23 cellular contexts compared by ENCODE assay signal in genomic region chr7:157886711-157887110, GRCh38.
"Had no signal": no experiment of that assay in that cellular context is flagged by ENCODE, and none has a peak within 500 bp of the region (broad histone marks: within the 10 kb centered on the region; RNA-seq: fewer than 3 reads in every experiment).

No MANE protein-coding gene starts in this region.

- H3K4me1 ChIP-seq: left lung, parathyroid adenoma, right lobe of liver, stomach, thyroid gland, vagina had no signal

- H3K9me3 ChIP-seq: mucosa of descending colon, right lobe of liver, thyroid gland, vagina had no signal

- H3K36me3 Mint-ChIP-seq: mesothelial cell of epicardium; stimulated activated effector memory CD8-positive, alpha-beta T cell treated with anti-CD3 and anti-CD28 coated beads, Interleukin-12 subunit alpha, Interleukin-12 subunit beta, amount 100 ng/mL, for 72 hours had no signal

- H3K4me3 Mint-ChIP-seq: mesothelial cell of epicardium; nephron; stimulated activated effector memory CD8-positive, alpha-beta T cell treated with anti-CD3 and anti-CD28 coated beads, Interleukin-12 subunit alpha, Interleukin-12 subunit beta, amount 100 ng/mL, for 72 hours had no signal

- H3K79me2 ChIP-seq: parathyroid adenoma had no signal

- H3K36me3 ChIP-seq: left lung, right lobe of liver, thyroid gland, vagina had no signal

- H3K27ac ChIP-seq: dorsolateral prefrontal cortex, left lung, parathyroid adenoma, right lobe of liver, stomach, thyroid gland, vagina had no signal

- H3K4me1 Mint-ChIP-seq: mesothelial cell of epicardium; nephron; stimulated activated effector memory CD8-positive, alpha-beta T cell treated with anti-CD3 and anti-CD28 coated beads, Interleukin-12 subunit alpha, Interleukin-12 subunit beta, amount 100 ng/mL, for 72 hours had no signal

- H3K27ac Mint-ChIP-seq: mesothelial cell of epicardium; nephron; progenitor cell of endocrine pancreas; stimulated activated effector memory CD8-positive, alpha-beta T cell treated with anti-CD3 and anti-CD28 coated beads, Interleukin-12 subunit alpha, Interleukin-12 subunit beta, amount 100 ng/mL, for 72 hours had no signal

- H3K4me3 ChIP-seq: dorsolateral prefrontal cortex, left lung, mucosa of descending colon, right lobe of liver, stomach, thyroid gland, vagina had no signal

- DNase-seq: cerebellar nuclear complex; effector CD4-positive, alpha-beta T cell; left cardiac atrium; mesenchymal stem cell; mucosa of descending colon; occipital lobe; right lobe of liver; small intestine; stimulated activated CD4-positive, alpha-beta T cell treated with anti-CD3 and anti-CD28 coated beads, Interleukin-12 subunit alpha, Interleukin-12 subunit beta, amount 100 ng/mL, for 4 hours; stimulated activated CD4-positive, alpha-beta T cell treated with anti-CD3 and anti-CD28 coated beads, Interleukin-2, amount 100 ng/mL, for 24 hours; stimulated activated CD4-positive, alpha-beta T cell treated with anti-CD3 and anti-CD28 coated beads, Interleukin-4, amount 100 ng/mL, for 24 hours; stimulated activated naive CD4-positive, alpha-beta T cell treated with Interleukin-2 at 50 U/mL for 16 hours; stomach; thyroid gland; trophoblast cell had no signal

- H3K27me3 ChIP-seq: right lobe of liver, thyroid gland, vagina had no signal

- ATAC-seq: left cardiac atrium; left lung; mucosa of descending colon; stimulated activated effector memory CD8-positive, alpha-beta T cell treated with anti-CD3 and anti-CD28 coated beads, Interleukin-12 subunit alpha, Interleukin-12 subunit beta, amount 100 ng/mL, for 72 hours had no signal

- H2AFZ ChIP-seq: parathyroid adenoma had no signal

- H3K9me3 Mint-ChIP-seq: stimulated activated effector memory CD8-positive, alpha-beta T cell treated with anti-CD3 and anti-CD28 coated beads, Interleukin-12 subunit alpha, Interleukin-12 subunit beta, amount 100 ng/mL, for 72 hours had no signal
